8 cellular contexts compared by ENCODE assay signal in genomic region chr6:149750136-149750609, GRCh38. TPM values are rescaled to one million over a fixed set of nuclear protein-coding genes. Genes with fewer than 3 reads are reported as not detected.
DNase-seq lines count a peak whose midpoint lies in the region; ATAC-seq, FAIRE-seq and TF ChIP-seq lines count a peak whose summit lies in the region.

No MANE protein-coding gene starts in this region.

- TF ChIP-seq CTCF in A549 (IDR thresholded peaks at IDR 0.05) (no peak), coronary artery (IDR thresholded peaks at IDR 0.05) (no peak), lower leg skin (IDR thresholded peaks at IDR 0.05) (no peak)

- TF ChIP-seq EP300 in A549 (IDR thresholded peaks at IDR 0.05) = no peak

- no peak for FAIRE-seq in A549 (lab: Jason Lieb, UNC)

- ATAC-seq in A549 (peak; percentile 61 to 80), GM18520 (IDR thresholded peaks at IDR 0.05; ENCODE audit: unreplicated experiment) (peak; percentile 17), HG03066 (IDR thresholded peaks at IDR 0.05; ENCODE audit: low read depth, unreplicated experiment) (peak; percentile 42)

- DNase-seq in A549 (ENCODE audit: low read depth in 1 of 2, low spot score in 1 of 2) (peak; percentile 47 to 70), NCI-H2227 treated with DMSO at 0.1 percent for 48 hours (lab: John Stamatoyannopoulos, UW) (peak; percentile 87), coronary artery (ENCODE audit: low spot score) (peak; percentile 76), lower leg skin (ENCODE audit: low spot score in 2 of 2) (peak; percentile 20 to 86)
- peak; percentile 35 to 44 for DNase-seq in activated CD4-positive, alpha-beta T cell treated with anti-CD3 and anti-CD28 coated beads for 4 hours
- DNase-seq in stimulated activated CD8-positive, alpha-beta memory T cell treated with anti-CD3 and anti-CD28 coated beads, Interleukin-12 subunit alpha, Interleukin-12 subunit beta, amount 100 ng/mL, for 1 hour (ENCODE audit: low read depth) = peak; percentile 22

- intact Hi-C loops in lower leg skin (cut with DNase I; ENCODE audit: low total_unique reads) = no loop called here

- H3K4me3 ChIP-seq in A549 = peak overlapping the region; percentile 97
- H3K4me3 ChIP-seq in coronary artery = peak overlapping the region; percentile 99
- peak overlapping the region; percentile 80 for H3K4me3 ChIP-seq in lower leg skin (ENCODE audit: low read depth, poor library complexity, severe bottlenecking)

- TF ChIP-seq POLR2A in A549 (IDR thresholded peaks at IDR 0.05; ENCODE audit: low read length) (no peak), lower leg skin (IDR thresholded peaks at IDR 0.05) (no peak)

- peak overlapping the region; percentile 74 for H3K4me2 ChIP-seq in A549

- WGBS in A549 (ENCODE audit: missing lambda C conversion rate) = under 1% methylated on average over 19 of the region's 25 CpGs
- WGBS in lower leg skin, 2 donors = 0% methylated on average over 19 of the region's 25 CpGs

- POLR2A ChIA-PET in A549 (lab: Yijun Ruan, JAX) = interaction anchor here (0.6 to 1.3 kb wide), 5 partner anchors 13 to 200 kb away, joined by 3 read pairs; partner anchors contain the start of genes GINM1 and LATS1

- peaks cover 20% of the 10 kb centered on the region; the same call in 2 of the 3 replicates for H3K4me1 ChIP-seq in A549

- H3K27ac ChIP-seq in A549 (peak overlapping the region; percentile 93 to 97), coronary artery (peak overlapping the region; percentile 59 to 97)

- CTCF ChIA-PET in A549 (lab: Yijun Ruan, JAX) = no interaction called here

- no peaks in the 10 kb centered on the region for H3K9me3 ChIP-seq in A549

- TF ChIP-seq RAD21 in A549 (conservative IDR thresholded peaks at IDR 0.05 in 1 of 2, IDR thresholded peaks at IDR 0.05 in 1 of 2) = no peak

TF ChIP-seq in A549, 52 proteins besides CTCF, POLR2A, EP300 and RAD21:
- TF ChIP-seq NR3C1 (IDR thresholded peaks at IDR 0.05) (no peak), JUNB (IDR thresholded peaks at IDR 0.05) (no peak), E2F6 (IDR thresholded peaks at IDR 0.05; ENCODE audit: borderline replicate concordance, low read depth) (0 out of 2 replicates have a peak, but pooled peaks have one; percentile 13), SREBF2 (IDR thresholded peaks at IDR 0.05) (no peak), REST (IDR thresholded peaks at IDR 0.05) (peak; percentile 26; the same call in 1 of the 2 replicates), ESRRA (IDR thresholded peaks at IDR 0.05; ENCODE audit: borderline replicate concordance, low read length) (no peak), PBX3 (IDR thresholded peaks at IDR 0.05) (no peak), HOXB13 (CRISPR knock-in tag; IDR thresholded peaks at IDR 0.05; ENCODE audit: low read depth) (no peak), TFCP2L1 (CRISPR knock-in tag; IDR thresholded peaks at IDR 0.05) (no peak), ZC3H11A (IDR thresholded peaks at IDR 0.05) (no peak), ZNF302 (CRISPR knock-in tag; IDR thresholded peaks at IDR 0.05) (no peak)

RNA-seq across cellular contexts. Expression of gene PCMT1, which starts 0.6 kb away (rescaled TPM):
- polyA plus RNA-seq in A549 (2011; rRNA removed) = 89.5 and 99.3 TPM in 2 replicates
- polyA plus RNA-seq in A549 (2012; cell fraction: cytosol; rRNA removed) = 111 and 136 TPM in 2 replicates
- 82.7 and 92.9 TPM in 2 replicates for polyA plus RNA-seq in A549 (2012; cell fraction: nucleus; rRNA removed)
- 86.6 to 92.4 TPM (median 91.0 TPM) in 3 replicates for polyA plus RNA-seq in A549 (2017; fragmentation: RNase III; extraction: RNeasy Plus Mini Kit Qiagen cat#74134 plus additional on column Dnase treatment)
- polyA minus RNA-seq in A549 (2011; rRNA and poly(A)+ RNA removed) = 21.9 and 27.9 TPM in 2 replicates
- total RNA-seq in lower leg skin = 10 to 100 TPM; 68.4 to 93.5 (median 78.3) TPM

RNA-seq across cellular contexts. Expression of gene NUP43, which starts 3.8 kb away (rescaled TPM):
- polyA plus RNA-seq in A549 (2011; rRNA removed) (40.3 and 49.5 TPM in 2 replicates), A549 (2017; fragmentation: RNase III; extraction: RNeasy Plus Mini Kit Qiagen cat#74134 plus additional on column Dnase treatment) (19.2 to 21.3 TPM (median 20.0 TPM) in 3 replicates)
- polyA plus RNA-seq in A549 (2012; cell fraction: cytosol; rRNA removed) = 8.1 and 9.3 TPM in 2 replicates
- polyA plus RNA-seq in A549 (2012; cell fraction: nucleus; rRNA removed) = 6.4 and 12.1 TPM in 2 replicates
- polyA minus RNA-seq in A549 (2011; rRNA and poly(A)+ RNA removed) = 70.4 and 76.7 TPM in 2 replicates
- 10 to 100 TPM; 14.6 to 35.2 (median 17.2) TPM for total RNA-seq in lower leg skin

RNA-seq across cellular contexts. Expression of gene LATS1, which starts 32.3 kb away (rescaled TPM):
- polyA plus RNA-seq in A549 (2011; rRNA removed) = 18.5 and 19.8 TPM in 2 replicates
- polyA plus RNA-seq in A549 (2012; cell fraction: cytosol; rRNA removed) = 4.0 and 4.7 TPM in 2 replicates
- polyA plus RNA-seq in A549 (2012; cell fraction: nucleus; rRNA removed) = 2.9 and 3.9 TPM in 2 replicates
- polyA plus RNA-seq in A549 (2017; fragmentation: RNase III; extraction: RNeasy Plus Mini Kit Qiagen cat#74134 plus additional on column Dnase treatment) = 6.1 to 6.6 TPM (median 6.2 TPM) in 3 replicates
- 27.2 and 28.4 TPM in 2 replicates for polyA minus RNA-seq in A549 (2011; rRNA and poly(A)+ RNA removed)
- total RNA-seq in lower leg skin = 10 to 100 TPM; 17.6 to 27.9 (median 24.3) TPM

Comparison
In these comparisons a context has a peak if more than half of its experiments do, and no peak if none do; other contexts are left out.
1. Peak in every context shown above with its lines: DNase-seq, ATAC-seq, H3K4me3 ChIP-seq and H3K27ac ChIP-seq.
2. ATAC-seq: peak in every context shown above with its lines; median percentile 70 in A549; 42 in HG03066; 17 in GM18520.
3. DNase-seq: peak in every context shown above with its lines; median percentile 87 in NCI-H2227 treated with DMSO at 0.1 percent for 48 hours; 76 in coronary artery; 58 in A549; 53 in lower leg skin; 40 in activated CD4-positive, alpha-beta T cell treated with anti-CD3 and anti-CD28 coated beads for 4 hours; 22 in stimulated activated CD8-positive, alpha-beta memory T cell treated with anti-CD3 and anti-CD28 coated beads, Interleukin-12 subunit alpha, Interleukin-12 subunit beta, amount 100 ng/mL, for 1 hour.